In genomic region chr1:162681127-162681435, GRCh38 we compare ENCODE assay signal across 21 cellular contexts. TPM values are rescaled to one million over a fixed set of nuclear protein-coding genes. Genes with fewer than 3 reads are reported as not detected.
DNase-seq lines count a peak whose midpoint lies in the region; ATAC-seq, FAIRE-seq and TF ChIP-seq lines count a peak whose summit lies in the region.
"Had no signal": no experiment of that assay in that cellular context is flagged by ENCODE, and none has a peak within 500 bp of the region (broad histone marks: within the 10 kb centered on the region; RNA-seq: fewer than 3 reads in every experiment).

No MANE protein-coding gene starts in this region.

- in situ Hi-C loops in K562 (cut with MboI): no loop called here

- no peaks in the 10 kb centered on the region for H3K9me3 ChIP-seq in HEK293 (ENCODE audit: control insufficient read depth, insufficient read depth, low read depth, low read length)
- H3K9me3 ChIP-seq in K562 (replicated peaks; ENCODE audit: control insufficient read depth, insufficient read depth, low read depth, low read length): no peaks in the 10 kb centered on the region
- no peaks in the 10 kb centered on the region for H3K9me3 ChIP-seq in stomach
- H3K9me3 ChIP-seq in mucosa of descending colon: no peaks in the 10 kb centered on the region
- H3K9me3 ChIP-seq: neutrophil, SJCRH30 had no signal

- no peak for FAIRE-seq in K562 (lab: Jason Lieb, UNC)
- FAIRE-seq: H54 had no signal

- H3K4me2 ChIP-seq in K562 (ENCODE audit: insufficient read depth, low read length): no peak overlapping the region

- TF ChIP-seq EP300 in K562 (IDR thresholded peaks at IDR 0.05; ENCODE audit: low read length) (no peak), stomach (IDR thresholded peaks at IDR 0.05) (no peak)

- no peak for DNase-seq in K562 (ENCODE audit: extremely low read depth in 1 of 4, low spot score in 3 of 4)
- DNase-seq in mesothelial cell of epicardium (ENCODE audit: low spot score in 2 of 2, unreplicated experiment in 2 of 2): no peak
- DNase-seq in stomach: no peak
- DNase-seq in effector CD8-positive, alpha-beta T cell (lab: John Stamatoyannopoulos, UW): no peak
- DNase-seq in NCI-H1930 (lab: John Stamatoyannopoulos, UW): no peak
- DNase-seq in mucosa of descending colon: no peak
- DNase-seq: activated CD4-positive, alpha-beta T cell treated with anti-CD3 and anti-CD28 coated beads for 36 hours; activated CD8-positive, alpha-beta memory T cell treated with anti-CD3 and anti-CD28 coated beads, Interleukin-2, amount 10 ng/mL, durations not matched to agents 7 days and 5 days; CD8-positive, alpha-beta T cell; effector memory CD8-positive, alpha-beta T cell; NCI-H1417 treated with DMSO at 0.1 percent for 48 hours; NCI-H524; NK-92 treated with Interleukin-12 subunit alpha and Interleukin-12 subunit beta, amount 100 ng/mL, for 24 hours; SJCRH30; stimulated activated naive CD8-positive, alpha-beta T cell treated with anti-CD3 and anti-CD28 coated beads, Interleukin-15, amount 100 ng/mL, for 72 hours; T-helper 1 cell had no signal

- H3K4me3 ChIP-seq in HEK293 (ENCODE audit: low read depth, low read length): no peak overlapping the region
- no peak overlapping the region for H3K4me3 ChIP-seq in K562
- H3K4me3 ChIP-seq in stomach: no peak overlapping the region
- H3K4me3 ChIP-seq in mucosa of descending colon: no peak overlapping the region
- H3K4me3 ChIP-seq: SJCRH30 had no signal

- H3K4me1 ChIP-seq in HEK293 (ENCODE audit: control insufficient read depth, insufficient read depth, low read length): no peaks in the 10 kb centered on the region
- no peaks in the 10 kb centered on the region; a peak in 1 of 5 replicates for H3K4me1 ChIP-seq in K562 (replicated peaks in 1 of 2; ENCODE audit: control insufficient read depth in 2 of 2, insufficient read depth in 2 of 2, low read length in 2 of 2)
- peaks cover 0 to 58% (median 18%) of the 10 kb centered on the region in 4 donors for H3K4me1 ChIP-seq in stomach
- no peaks in the 10 kb centered on the region for H3K4me1 ChIP-seq in mucosa of descending colon (ENCODE audit: low read depth)
- H3K4me1 ChIP-seq: SJCRH30 had no signal

- no peaks in the 10 kb centered on the region for H3K9me1 ChIP-seq in K562 (ENCODE audit: control insufficient read depth, insufficient read depth, low read length)

- H3K27me3 Mint-ChIP-seq in mesothelial cell of epicardium (ENCODE audit: low read depth): no peaks in the 10 kb centered on the region
- H3K27me3 Mint-ChIP-seq: activated CD8-positive, alpha-beta memory T cell treated with anti-CD3 and anti-CD28 coated beads, Interleukin-2, amount 10 ng/mL, durations not matched to agents 7 days and 5 days; effector memory CD8-positive, alpha-beta T cell; stimulated activated naive CD8-positive, alpha-beta T cell treated with anti-CD3 and anti-CD28 coated beads, Interleukin-15, amount 100 ng/mL, for 72 hours had no signal

- intact Hi-C loops in K562 (cut with micrococcal nuclease): no loop called here
- intact Hi-C loops in stomach (cut with DNase I; ENCODE audit: low total_unique reads): no loop called here
- intact Hi-C loops in mucosa of descending colon (cut with DNase I, micrococcal nuclease): no loop called here

- peaks cover 24% of the 10 kb centered on the region for H3K36me3 Mint-ChIP-seq in mesothelial cell of epicardium
- H3K36me3 Mint-ChIP-seq: activated CD8-positive, alpha-beta memory T cell treated with anti-CD3 and anti-CD28 coated beads, Interleukin-2, amount 10 ng/mL, durations not matched to agents 7 days and 5 days; activated naive CD4-positive, alpha-beta T cell treated with anti-CD3 and anti-CD28 coated beads, Interleukin-2, amount 50 U/mL, for 72 hours; CD8-positive, alpha-beta T cell had no signal

- WGBS in K562 (ENCODE audit: insufficient coverage, low coverage, missing lambda C conversion rate): 10% methylated on average over 2 of the region's 2 CpGs
- 52 to 79% (median 70%) methylated on average over 2 of the region's 2 CpGs for WGBS in stomach, 5 donors

- peak overlapping the region; percentile 17 for H3K27ac Mint-ChIP-seq in mesothelial cell of epicardium
- H3K27ac Mint-ChIP-seq: activated CD4-positive, alpha-beta T cell treated with anti-CD3 and anti-CD28 coated beads for 36 hours; activated CD8-positive, alpha-beta memory T cell treated with anti-CD3 and anti-CD28 coated beads, Interleukin-2, amount 10 ng/mL, durations not matched to agents 7 days and 5 days; activated naive CD4-positive, alpha-beta T cell treated with anti-CD3 and anti-CD28 coated beads, Interleukin-2, amount 50 U/mL, for 72 hours; CD8-positive, alpha-beta T cell; effector memory CD8-positive, alpha-beta T cell; stimulated activated naive CD8-positive, alpha-beta T cell treated with anti-CD3 and anti-CD28 coated beads, Interleukin-15, amount 100 ng/mL, for 72 hours had no signal

- H4K20me1 ChIP-seq in K562 (replicated peaks; ENCODE audit: control insufficient read depth, insufficient read depth, low read length): no peaks in the 10 kb centered on the region

- POLR2A ChIA-PET in HEK293 (lab: Yijun Ruan, JAX): no interaction called here
- POLR2A ChIA-PET in K562 (lab: Yijun Ruan, JAX): interaction anchor here (1.0 to 1.6 kb wide), 3 partner anchors 8 to 14 kb away, joined by 3 to 4 read pairs (median 3); no protein-coding TSS in a partner anchor

- ATAC-seq in K562 (no peak), mucosa of descending colon (no peak)
- ATAC-seq: activated CD4-positive, alpha-beta T cell treated with anti-CD3 and anti-CD28 coated beads for 36 hours; activated CD8-positive, alpha-beta memory T cell treated with anti-CD3 and anti-CD28 coated beads, Interleukin-2, amount 10 ng/mL, durations not matched to agents 7 days and 5 days; activated naive CD4-positive, alpha-beta T cell treated with anti-CD3 and anti-CD28 coated beads, Interleukin-2, amount 50 U/mL, for 72 hours; CD8-positive, alpha-beta T cell; effector memory CD8-positive, alpha-beta T cell; Panc1; stimulated activated naive CD8-positive, alpha-beta T cell treated with anti-CD3 and anti-CD28 coated beads, Interleukin-15, amount 100 ng/mL, for 72 hours had no signal

- H3K27ac ChIP-seq in HEK293 (ENCODE audit: extremely low read depth, low read depth, low read length): no peak overlapping the region
- no peak overlapping the region for H3K27ac ChIP-seq in K562 (ENCODE audit: extremely low read depth, low read depth, low read length)
- H3K27ac ChIP-seq in stomach: peak overlapping the region in 4 of 5 donors; percentile 5 to 75 (median 48)
- H3K27ac ChIP-seq: neutrophil, SJCRH30 had no signal

- H3K9me3 Mint-ChIP-seq in mesothelial cell of epicardium: peaks cover 29% of the 10 kb centered on the region
- H3K9me3 Mint-ChIP-seq: CD8-positive, alpha-beta T cell; effector memory CD8-positive, alpha-beta T cell; stimulated activated naive CD8-positive, alpha-beta T cell treated with anti-CD3 and anti-CD28 coated beads, Interleukin-15, amount 100 ng/mL, for 72 hours had no signal

- H3K79me2 ChIP-seq in K562 (ENCODE audit: control insufficient read depth, insufficient read depth, low read length): no peaks in the 10 kb centered on the region

- H3K36me3 ChIP-seq in HEK293 (ENCODE audit: control insufficient read depth in 2 of 2, insufficient read depth in 1 of 2, low read length in 2 of 2) (no peaks in the 10 kb centered on the region), K562 (ENCODE audit: control insufficient read depth, insufficient read depth, low read length) (no peaks in the 10 kb centered on the region), stomach (no peaks in the 10 kb centered on the region), mucosa of descending colon (ENCODE audit: low read depth) (no peaks in the 10 kb centered on the region)
- H3K36me3 ChIP-seq: neutrophil, SJCRH30 had no signal

- H2AFZ ChIP-seq in K562 (ENCODE audit: low read depth, low read length): no peak overlapping the region

- no peak for TF ChIP-seq RAD21 in K562 (CRISPR knock-in tag; conservative IDR thresholded peaks at IDR 0.05 in 1 of 2, IDR thresholded peaks at IDR 0.05 in 1 of 2)

- no TSS peak for BruUV-seq in K562 (replicated peaks; lab: Mats Ljungman, UMichigan)

- no peak overlapping the region for H3K9ac ChIP-seq in K562 (ENCODE audit: insufficient read depth in 1 of 2, low read depth in 2 of 2, low read length in 2 of 2)

- H3K27me3 ChIP-seq in K562 (ENCODE audit: control insufficient read depth in 2 of 2, insufficient read depth in 2 of 2, low read length in 2 of 2) (no peaks in the 10 kb centered on the region), stomach (no peaks in the 10 kb centered on the region)
- H3K27me3 ChIP-seq: neutrophil, SJCRH30 had no signal

- TF ChIP-seq CTCF in HEK293 (tag by site-specific recombination; IDR thresholded peaks at IDR 0.05): no peak
- no peak for TF ChIP-seq CTCF in K562 (IDR thresholded peaks at IDR 0.05 in 2 of 3, conservative IDR thresholded peaks at IDR 0.05 in 1 of 3; ENCODE audit: insufficient read depth in 2 of 3, low read depth in 1 of 3, low read length in 3 of 3)
- no peak for TF ChIP-seq CTCF in mesothelial cell of epicardium (IDR thresholded peaks at IDR 0.05; ENCODE audit: unreplicated experiment)
- TF ChIP-seq CTCF in stomach (IDR thresholded peaks at IDR 0.05): no peak
- no peak for TF ChIP-seq CTCF in mucosa of descending colon (IDR thresholded peaks at IDR 0.05)

- H3K4me3 Mint-ChIP-seq in mesothelial cell of epicardium: no peak overlapping the region
- H3K4me3 Mint-ChIP-seq: activated CD4-positive, alpha-beta T cell treated with anti-CD3 and anti-CD28 coated beads for 36 hours; activated CD8-positive, alpha-beta memory T cell treated with anti-CD3 and anti-CD28 coated beads, Interleukin-2, amount 10 ng/mL, durations not matched to agents 7 days and 5 days; CD8-positive, alpha-beta T cell; effector memory CD8-positive, alpha-beta T cell; stimulated activated naive CD8-positive, alpha-beta T cell treated with anti-CD3 and anti-CD28 coated beads, Interleukin-15, amount 100 ng/mL, for 72 hours had no signal

- CTCF ChIA-PET in HEK293 (lab: Yijun Ruan, JAX) (interaction anchor here (0.8 to 1.1 kb wide), 2 partner anchors 68 to 119 kb away, joined by 3 read pairs; no protein-coding TSS in a partner anchor), K562 (lab: Yijun Ruan, JAX; ENCODE audit: low intra/inter-chr PET ratio) (no interaction called here)

- peaks cover 9% of the 10 kb centered on the region for H3K4me1 Mint-ChIP-seq in mesothelial cell of epicardium
- H3K4me1 Mint-ChIP-seq: activated CD4-positive, alpha-beta T cell treated with anti-CD3 and anti-CD28 coated beads for 36 hours; activated CD8-positive, alpha-beta memory T cell treated with anti-CD3 and anti-CD28 coated beads, Interleukin-2, amount 10 ng/mL, durations not matched to agents 7 days and 5 days; stimulated activated naive CD8-positive, alpha-beta T cell treated with anti-CD3 and anti-CD28 coated beads, Interleukin-15, amount 100 ng/mL, for 72 hours had no signal

- TF ChIP-seq POLR2A in K562 (conservative IDR thresholded peaks at IDR 0.05) (no peak), stomach (IDR thresholded peaks at IDR 0.05) (no peak)

RNA-seq across cellular contexts. Expression of gene DDR2, which starts 48.8 kb away (rescaled TPM):
- 5.5 and 7.1 TPM in 2 replicates for total RNA-seq in K562 (2011; cell fraction: chromatin; rRNA removed; ENCODE audit: low replicate concordance)
- total RNA-seq in K562 (2011; cell fraction: nucleolus; rRNA removed): 1.5 and 3.0 TPM in 2 replicates
- 1.4 and 3.7 TPM in 2 replicates for total RNA-seq in K562 (2011; cell fraction: nucleoplasm; rRNA removed)
- 0.69 and 2.0 TPM in 2 replicates for total RNA-seq in K562 (2014; rRNA removed)
- 1.3 and 2.2 TPM in 2 replicates for total RNA-seq in K562 (2014; rRNA removed; fragmentation: Illumina TruSeq; extraction: Trizol)
- 1.2 and 1.3 TPM in 2 replicates for total RNA-seq in K562 (2015; rRNA removed; fragmentation: Illumina TruSeq; extraction: Trizol)
- 1.6 and 1.7 TPM in 2 replicates for total RNA-seq in K562 (2021)
- polyA plus RNA-seq in K562 (2011; rRNA removed): 0.75 and 1.4 TPM in 2 replicates
- 0.39 and 1.5 TPM in 2 replicates for polyA plus RNA-seq in K562 (2011; cell fraction: cytosol; rRNA removed)
- 6.2 and 7.1 TPM in 2 replicates for polyA plus RNA-seq in K562 (2011; cell fraction: nucleus; rRNA removed)
- polyA plus RNA-seq in K562 (2012): 1.0 and 2.3 TPM in 2 replicates
- 1.1 and 1.5 TPM in 2 replicates for polyA plus RNA-seq in K562 (2014; fragmentation: Illumina TruSeq; extraction: Trizol)
- polyA plus RNA-seq in K562 (2014; fragmentation: Nextera tagmentation; extraction: Ambion mirVana): under 1 TPM; 0.36 to 0.51 TPM
- polyA plus RNA-seq in K562 (2014; rRNA removed): 0.57 and 0.89 TPM in 2 replicates
- polyA minus RNA-seq in K562 (2011; rRNA and poly(A)+ RNA removed): 3.4 and 3.5 TPM in 2 replicates
- polyA minus RNA-seq in K562 (2011; cell fraction: cytosol; rRNA and poly(A)+ RNA removed): 0.57 and 1.3 TPM in 2 replicates
- polyA minus RNA-seq in K562 (2011; cell fraction: nucleus; rRNA and poly(A)+ RNA removed): 3.8 and 6.6 TPM in 2 replicates
- total RNA-seq in mesothelial cell of epicardium: 54.4 to 60.0 TPM (median 58.1 TPM) in 3 replicates
- total RNA-seq in stomach: 100 to 1,000 TPM in 1 of 5 donors, 10 to 100 TPM in 4; 17.7 to 117 (median 50.8) TPM
- 10 to 100 TPM in 2 of 3 donors, 1 to 10 TPM in 1; 6.8 to 20.5 (median 18.6) TPM for polyA plus RNA-seq in stomach
- 100 to 1,000 TPM in 1 of 3 donors, 10 to 100 TPM in 2; 13.3 to 203 (median 28.0) TPM for total RNA-seq in mucosa of descending colon

Comparison
In these comparisons a context has a peak if more than half of its experiments do, and no peak if none do; other contexts are left out.
1. H3K27ac ChIP-seq: peak in stomach (4 of 5); none in HEK293 (single experiment) and K562 (single experiment).